ENCODE assay signal across 10 cellular contexts in the genomic region with DNA sequence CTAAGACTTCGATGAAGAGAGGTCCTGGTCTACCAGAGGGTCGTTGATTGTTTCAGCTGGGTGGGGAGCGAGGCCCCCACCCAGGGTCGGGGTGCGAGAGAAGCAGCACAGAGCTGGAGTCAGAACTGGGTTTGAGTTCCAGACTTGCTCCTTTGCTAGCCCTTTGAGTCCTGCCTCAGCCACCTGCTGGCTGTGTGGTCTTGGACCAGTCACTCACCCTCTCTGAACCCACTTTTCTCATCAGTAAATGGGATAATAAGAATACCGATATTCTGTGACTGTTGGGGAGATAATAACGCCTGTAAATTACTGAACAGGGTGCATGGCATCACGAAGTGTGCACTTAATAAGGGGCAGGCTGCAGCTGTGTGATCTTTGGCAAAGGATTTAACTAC. TPM values are rescaled to one million over a fixed set of nuclear protein-coding genes. Genes with fewer than 3 reads are reported as not detected.
DNase-seq lines count a peak whose midpoint lies in the region; ATAC-seq, FAIRE-seq and TF ChIP-seq lines count a peak whose summit lies in the region.
"Had no signal": no experiment of that assay in that cellular context is flagged by ENCODE, and none has a peak within 500 bp of the region (broad histone marks: within the 10 kb centered on the region; RNA-seq: fewer than 3 reads in every experiment).

No MANE protein-coding gene starts in this region.

- peaks cover 70% of the 10 kb centered on the region for H3K27me3 Mint-ChIP-seq in T-helper 2 cell treated with Interferon-gamma antibody and Interleukin-4, amounts not matched to agents 5 μg/mL and 100 μg/mL, for 36 hours (ENCODE audit: low read depth)
- peaks cover 59% of the 10 kb centered on the region for H3K27me3 Mint-ChIP-seq in activated naive CD8-positive, alpha-beta T cell treated with anti-CD3 and anti-CD28 coated beads, Interleukin-2, amount 10 ng/mL, durations not matched to agents 7 days and 5 days

- ATAC-seq in activated naive CD8-positive, alpha-beta T cell treated with anti-CD3 and anti-CD28 coated beads, Interleukin-2, amount 10 ng/mL, durations not matched to agents 7 days and 5 days (ENCODE audit: low read depth): no peak

- no peaks in the 10 kb centered on the region for H3K9me3 ChIP-seq in kidney (ENCODE audit: control insufficient read depth in 1 of 2, low read length in 2 of 2)
- no peaks in the 10 kb centered on the region for H3K9me3 ChIP-seq in stomach

- no peaks in the 10 kb centered on the region for H3K9me3 Mint-ChIP-seq in T-helper 2 cell treated with Interferon-gamma antibody and Interleukin-4, amounts not matched to agents 5 μg/mL and 100 μg/mL, for 36 hours
- no peaks in the 10 kb centered on the region for H3K9me3 Mint-ChIP-seq in activated naive CD8-positive, alpha-beta T cell treated with anti-CD3 and anti-CD28 coated beads, Interleukin-2, amount 10 ng/mL, durations not matched to agents 7 days and 5 days

- H3K27ac ChIP-seq in kidney (ENCODE audit: low read depth in 2 of 2, low read length in 2 of 2) (no peak overlapping the region), stomach (peak overlapping the region in 4 of 5 donors; percentile 57 to 76 (median 71))

- no peak for TF ChIP-seq EP300 in stomach (IDR thresholded peaks at IDR 0.05)

- 24 to 38% (median 34%) methylated on average over 7 to 8 of the region's 8 CpGs for WGBS in stomach, 5 donors

- H3K27me3 ChIP-seq in stomach: peaks cover 0 to 55% (median 7%) of the 10 kb centered on the region in 3 donors

- peaks cover 11% of the 10 kb centered on the region for H3K4me1 Mint-ChIP-seq in T-helper 2 cell treated with Interferon-gamma antibody and Interleukin-4, amounts not matched to agents 5 μg/mL and 100 μg/mL, for 36 hours (ENCODE audit: low read depth)
- H3K4me1 Mint-ChIP-seq in activated naive CD8-positive, alpha-beta T cell treated with anti-CD3 and anti-CD28 coated beads, Interleukin-2, amount 10 ng/mL, durations not matched to agents 7 days and 5 days: peaks cover 13% of the 10 kb centered on the region

- H3K4me1 ChIP-seq in kidney (ENCODE audit: control insufficient read depth in 1 of 2, insufficient read depth in 1 of 2, low read depth in 1 of 2, low read length in 2 of 2): peaks cover 0 to 3% of the 10 kb centered on the region in 2 donors
- peaks cover 19 to 61% (median 38%) of the 10 kb centered on the region in 4 donors for H3K4me1 ChIP-seq in stomach

- H3K36me3 ChIP-seq in kidney (ENCODE audit: control insufficient read depth in 1 of 2, insufficient read depth in 2 of 2, low read length in 2 of 2): no peaks in the 10 kb centered on the region
- H3K36me3 ChIP-seq in stomach: no peaks in the 10 kb centered on the region

- peak overlapping the region; percentile 78 for H3K4me3 Mint-ChIP-seq in T-helper 2 cell treated with Interferon-gamma antibody and Interleukin-4, amounts not matched to agents 5 μg/mL and 100 μg/mL, for 36 hours
- peak overlapping the region; percentile 76 for H3K4me3 Mint-ChIP-seq in activated naive CD8-positive, alpha-beta T cell treated with anti-CD3 and anti-CD28 coated beads, Interleukin-2, amount 10 ng/mL, durations not matched to agents 7 days and 5 days

- no peak for TF ChIP-seq CTCF in kidney (IDR thresholded peaks at IDR 0.05; ENCODE audit: borderline replicate concordance, extremely low read depth, insufficient read depth)
- TF ChIP-seq CTCF in stomach (IDR thresholded peaks at IDR 0.05): no peak

- H3K4me3 ChIP-seq in kidney (ENCODE audit: low read length in 2 of 2) (peak overlapping the region; percentile 32 to 58), stomach (peak overlapping the region; percentile 65 to 84 (median 66))

- no peak for DNase-seq in T-helper 2 cell treated with Interferon-gamma antibody and Interleukin-4, amounts not matched to agents 5 μg/mL and 100 μg/mL, for 36 hours (ENCODE audit: low spot score)
- DNase-seq in T-helper 2 cell: no peak
- DNase-seq in activated naive CD8-positive, alpha-beta T cell treated with anti-CD3 and anti-CD28 coated beads, Interleukin-2, amount 10 ng/mL, durations not matched to agents 7 days and 5 days: no peak
- no peak for DNase-seq in kidney
- DNase-seq in stomach: no peak
- no peak for DNase-seq in GDM1 (lab: John Stamatoyannopoulos, UW)
- DNase-seq in cerebellar cortex (ENCODE audit: low spot score): no peak
- DNase-seq in OCI-M1 (lab: John Stamatoyannopoulos, UW): no peak
- DNase-seq: NCI-H2227 treated with DMSO at 0.1 percent for 48 hours had no signal

- intact Hi-C loops in kidney (cut with DNase I): no loop called here
- intact Hi-C loops in stomach (cut with DNase I; ENCODE audit: low total_unique reads): no loop called here

- H3K36me3 Mint-ChIP-seq in T-helper 2 cell treated with Interferon-gamma antibody and Interleukin-4, amounts not matched to agents 5 μg/mL and 100 μg/mL, for 36 hours (ENCODE audit: low read depth): no peaks in the 10 kb centered on the region
- H3K36me3 Mint-ChIP-seq in activated naive CD8-positive, alpha-beta T cell treated with anti-CD3 and anti-CD28 coated beads, Interleukin-2, amount 10 ng/mL, durations not matched to agents 7 days and 5 days: no peaks in the 10 kb centered on the region

- no peak overlapping the region for H3K27ac Mint-ChIP-seq in T-helper 2 cell treated with Interferon-gamma antibody and Interleukin-4, amounts not matched to agents 5 μg/mL and 100 μg/mL, for 36 hours
- no peak overlapping the region for H3K27ac Mint-ChIP-seq in activated naive CD8-positive, alpha-beta T cell treated with anti-CD3 and anti-CD28 coated beads, Interleukin-2, amount 10 ng/mL, durations not matched to agents 7 days and 5 days

- POLR2A ChIA-PET in activated naive CD8-positive, alpha-beta T cell treated with anti-CD3 and anti-CD28 coated beads, Interleukin-2, amount 10 ng/mL, durations not matched to agents 7 days and 5 days (lab: Charles Lee): interaction anchor here (0.7 to 4.0 kb wide), 3 partner anchors 9 to 205 kb away, joined by 3 to 21 read pairs (median 4); partner anchors contain the start of gene TAF15

- no peak overlapping the region for H3K9ac ChIP-seq in kidney (ENCODE audit: low read length in 2 of 2)

- no peak for FAIRE-seq in kidney (lab: Jason Lieb, UNC)
- FAIRE-seq: A204.1 had no signal

- TF ChIP-seq POLR2A in stomach (IDR thresholded peaks at IDR 0.05): no peak

RNA-seq across cellular contexts. Expression of gene MMP28, which starts 0.4 kb away (rescaled TPM):
- total RNA-seq in activated naive CD8-positive, alpha-beta T cell treated with anti-CD3 and anti-CD28 coated beads, Interleukin-2, amount 10 ng/mL, durations not matched to agents 7 days and 5 days: under 1 TPM; 0.45 to 0.75 TPM
- 4.5 TPM for total RNA-seq in kidney
- polyA plus RNA-seq in kidney (ENCODE audit: insufficient read depth, low read depth, low replicate concordance): 10.3 TPM
- total RNA-seq in stomach: 10 to 100 TPM in 4 of 5 donors, 1 to 10 TPM in 1; 2.2 to 75.0 (median 20.6) TPM
- polyA plus RNA-seq in stomach: 10 to 100 TPM in 1 of 3 donors, 1 to 10 TPM in 2; 3.1 to 21.0 (median 6.1) TPM

RNA-seq across cellular contexts. Expression of gene TAF15, which starts 13.4 kb away (rescaled TPM):
- total RNA-seq in activated naive CD8-positive, alpha-beta T cell treated with anti-CD3 and anti-CD28 coated beads, Interleukin-2, amount 10 ng/mL, durations not matched to agents 7 days and 5 days: 100 to 1,000 TPM; 291 to 299 TPM
- total RNA-seq in kidney (149 TPM), stomach (100 to 1,000 TPM in 1 of 5 donors, 10 to 100 TPM in 4; 21.1 to 127 (median 60.1) TPM)
- polyA plus RNA-seq in kidney (ENCODE audit: insufficient read depth, low read depth, low replicate concordance) (66.3 TPM), stomach (100 to 1,000 TPM in 1 of 3 donors, 10 to 100 TPM in 2; 88.8 to 101 (median 96.4) TPM)

RNA-seq across cellular contexts. Expression of gene C17orf50, which starts 35.2 kb away (rescaled TPM):
- total RNA-seq in activated naive CD8-positive, alpha-beta T cell treated with anti-CD3 and anti-CD28 coated beads, Interleukin-2, amount 10 ng/mL, durations not matched to agents 7 days and 5 days: not detected
- total RNA-seq in kidney: not detected
- 0.41 TPM for polyA plus RNA-seq in kidney (ENCODE audit: insufficient read depth, low read depth, low replicate concordance)
- total RNA-seq in stomach: not detected
- polyA plus RNA-seq in stomach: not detected

RNA-seq across cellular contexts. Expression of gene GAS2L2, which starts 42.8 kb away (rescaled TPM):
- total RNA-seq in activated naive CD8-positive, alpha-beta T cell treated with anti-CD3 and anti-CD28 coated beads, Interleukin-2, amount 10 ng/mL, durations not matched to agents 7 days and 5 days: under 1 TPM in 1 of 2 experiments, not detected in 1; 0.11 TPM
- total RNA-seq in kidney: not detected
- not detected for polyA plus RNA-seq in kidney (ENCODE audit: insufficient read depth, low read depth, low replicate concordance)
- total RNA-seq in stomach: under 1 TPM in 1 of 5 donors, not detected in 4; under 0.01 TPM
- under 1 TPM in 1 of 3 donors, not detected in 2; 0.05 TPM for polyA plus RNA-seq in stomach

Comparison
In these comparisons a context has a peak if more than half of its experiments do, and no peak if none do; other contexts are left out.
1. H3K27ac ChIP-seq: peak in stomach (4 of 5); none in kidney (0 of 2).